In the genomic region with DNA sequence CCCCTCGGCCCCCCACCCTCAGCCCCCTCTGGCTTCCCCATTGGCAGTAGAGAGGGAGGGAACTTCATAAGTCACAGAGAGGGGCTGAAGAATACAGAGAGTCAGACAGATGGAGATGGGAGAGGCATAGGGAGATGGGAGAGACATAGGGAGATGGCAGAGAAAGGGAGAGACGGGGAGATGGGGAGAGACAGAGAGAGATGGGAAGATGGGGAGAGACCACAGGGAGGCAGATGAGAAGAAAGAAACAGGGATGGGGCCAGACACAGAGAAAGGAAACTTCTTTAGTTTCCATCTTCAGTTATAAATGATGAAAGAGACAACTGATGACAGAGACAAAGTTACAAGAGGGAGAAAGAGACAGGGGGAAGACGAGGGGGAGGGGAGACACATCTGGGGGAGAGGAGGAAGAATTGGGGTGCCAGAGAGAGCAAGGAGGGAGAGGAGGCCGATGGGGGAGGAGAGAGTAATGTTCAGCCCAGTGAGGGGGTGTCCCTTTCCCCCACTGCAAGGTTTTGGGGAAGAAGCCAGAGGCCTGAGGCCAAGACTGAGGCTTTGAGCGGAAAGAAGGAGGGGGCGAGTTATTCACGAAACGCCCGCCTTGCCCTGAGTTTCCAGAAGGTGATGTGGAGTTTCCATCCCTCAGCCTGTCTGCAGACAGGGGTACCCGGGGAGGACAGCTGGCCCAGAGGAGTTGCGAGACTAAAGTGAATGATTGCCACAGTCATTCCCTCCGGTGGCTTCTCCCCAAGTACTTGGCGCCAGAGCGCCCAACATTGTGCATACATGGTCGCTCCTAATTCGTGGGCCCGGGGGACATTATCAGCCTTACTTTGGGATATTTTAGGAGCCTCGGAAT, we compare ENCODE assay signal across 8 cellular contexts. TPM values are rescaled to one million over a fixed set of nuclear protein-coding genes. Genes with fewer than 3 reads are reported as not detected.
DNase-seq lines count a peak whose midpoint lies in the region; ATAC-seq and TF ChIP-seq lines count a peak whose summit lies in the region.

No MANE protein-coding gene starts in this region.

- no peak for TF ChIP-seq POLR2A in erythroblast (IDR thresholded peaks at IDR 0.05; ENCODE audit: low read length)

- H3K79me2 ChIP-seq in mammary epithelial cell (ENCODE audit: insufficient read depth, low read length): peaks cover 43% of the 10 kb centered on the region

- WGBS in mammary epithelial cell (ENCODE audit: low coverage, missing lambda C conversion rate): 17% methylated on average over 8 of the region's 18 CpGs

- H3K36me3 Mint-ChIP-seq in CD4-positive, CD25-positive, alpha-beta regulatory T cell: peaks cover 12% of the 10 kb centered on the region

- no peak overlapping the region for H3K9ac ChIP-seq in SK-N-MC (ENCODE audit: insufficient read length)
- H3K9ac ChIP-seq in mammary epithelial cell (ENCODE audit: insufficient read depth, low read length): no peak overlapping the region

- peak in 2 of 3 donors; percentile 46 to 55 for DNase-seq in CD4-positive, CD25-positive, alpha-beta regulatory T cell
- DNase-seq in SK-N-MC (ENCODE audit: low read depth, low spot score) (no peak), mammary epithelial cell (no peak), sciatic nerve (ENCODE audit: low spot score) (no peak), erythroblast (lab: John Stamatoyannopoulos, UW) (no peak), NCI-H146 (lab: John Stamatoyannopoulos, UW) (no peak), AG08395 (ENCODE audit: low spot score) (no peak)

- in situ Hi-C loops in mammary epithelial cell (cut with MboI; ENCODE audit: low sequenced_read_pairs in 2 of 2): no loop called here

- H3K4me3 Mint-ChIP-seq in CD4-positive, CD25-positive, alpha-beta regulatory T cell: peak overlapping the region; percentile 77 to 90 (median 88)

- H3K4me3 ChIP-seq in CD4-positive, CD25-positive, alpha-beta regulatory T cell (ENCODE audit: low read depth, low read length): peak overlapping the region; percentile 15
- H3K4me3 ChIP-seq in SK-N-MC: peak overlapping the region; percentile 95
- H3K4me3 ChIP-seq in mammary epithelial cell (replicated peaks in 1 of 3; ENCODE audit: insufficient read depth in 1 of 3, low read depth in 2 of 3, low read length in 3 of 3): peak overlapping the region in 1 of 3 experiments; percentile 97

- no peaks in the 10 kb centered on the region for H3K9me3 ChIP-seq in CD4-positive, CD25-positive, alpha-beta regulatory T cell (ENCODE audit: control insufficient read depth in 2 of 2, low read length in 2 of 2)
- H3K9me3 ChIP-seq in SK-N-MC (ENCODE audit: low read depth, low read length): no peaks in the 10 kb centered on the region
- H3K9me3 ChIP-seq in mammary epithelial cell (replicated peaks; ENCODE audit: insufficient read depth, low read length): no peaks in the 10 kb centered on the region

- ATAC-seq in CD4-positive, CD25-positive, alpha-beta regulatory T cell (ENCODE audit: low read depth in 2 of 2): no peak
- ATAC-seq in HG02642 (IDR thresholded peaks at IDR 0.05; ENCODE audit: poor library complexity, unreplicated experiment) (peak; percentile 27), sciatic nerve (peak; percentile 4)

- H2AFZ ChIP-seq in mammary epithelial cell (ENCODE audit: low read depth, low read length): peak overlapping the region; percentile 73

- H3K27me3 Mint-ChIP-seq in CD4-positive, CD25-positive, alpha-beta regulatory T cell: peaks cover 9% of the 10 kb centered on the region

- dilution Hi-C loops in mammary epithelial cell (cut with HindIII; ENCODE audit: low sequenced_read_pairs): no loop called here

- H4K20me1 ChIP-seq in mammary epithelial cell (ENCODE audit: insufficient read depth, low read length): no peaks in the 10 kb centered on the region

- BruUV-seq in mammary epithelial cell (replicated peaks; lab: Mats Ljungman, UMichigan): no TSS peak

- H3K9me3 Mint-ChIP-seq in CD4-positive, CD25-positive, alpha-beta regulatory T cell: peaks cover 0 to 2% (median 0%) of the 10 kb centered on the region in 7 donors

- CTCF ChIA-PET in mammary epithelial cell (lab: Charles Lee; ENCODE audit: low non-redundant PET): interaction anchor here (0.8 kb wide), 1 partner anchor 9 kb away, joined by 4 read pairs; no protein-coding TSS in a partner anchor

- H3K27me3 ChIP-seq in CD4-positive, CD25-positive, alpha-beta regulatory T cell (ENCODE audit: control insufficient read depth, insufficient read depth, low read length): no peaks in the 10 kb centered on the region
- H3K27me3 ChIP-seq in mammary epithelial cell (ENCODE audit: insufficient read depth, low read length): no peaks in the 10 kb centered on the region

- peak overlapping the region; percentile 94 for H3K27ac ChIP-seq in CD4-positive, CD25-positive, alpha-beta regulatory T cell (ENCODE audit: insufficient read depth, low read length, poor library complexity, severe bottlenecking)
- H3K27ac ChIP-seq in SK-N-MC (no peak overlapping the region), mammary epithelial cell (ENCODE audit: insufficient read depth, low read depth, low read length) (no peak overlapping the region)

- intact Hi-C loops in mammary epithelial cell (cut with micrococcal nuclease): loop anchor here (10.0 kb wide), 1 partner anchor 279 kb away; the partner anchor contains the start of gene TYK2
- intact Hi-C loops in sciatic nerve (cut with DNase I): loop anchor here (10.0 kb wide), 1 partner anchor 171 kb away; the partner anchor contains the start of gene OLFM2

- no peak for TF ChIP-seq CTCF in mammary epithelial cell (conservative IDR thresholded peaks at IDR 0.05 in 1 of 2, IDR thresholded peaks at IDR 0.05 in 1 of 2; ENCODE audit: extremely low read depth in 1 of 2, insufficient read depth in 1 of 2, low read depth in 1 of 2, low read length in 2 of 2)

- H3K4me1 Mint-ChIP-seq in CD4-positive, CD25-positive, alpha-beta regulatory T cell: peaks cover 7 to 66% (median 29%) of the 10 kb centered on the region in 4 donors

- H3K4me2 ChIP-seq in mammary epithelial cell (ENCODE audit: insufficient read depth, low read depth, low read length): peak overlapping the region; percentile 39

- peaks cover 59% of the 10 kb centered on the region for H3K4me1 ChIP-seq in CD4-positive, CD25-positive, alpha-beta regulatory T cell (ENCODE audit: control insufficient read depth, insufficient read depth, low read length, poor library complexity, severe bottlenecking)
- peaks cover 14% of the 10 kb centered on the region for H3K4me1 ChIP-seq in mammary epithelial cell (ENCODE audit: insufficient read depth, low read length)

- H3K36me3 ChIP-seq in CD4-positive, CD25-positive, alpha-beta regulatory T cell (ENCODE audit: control insufficient read depth, insufficient read depth, low read length): peaks cover 21% of the 10 kb centered on the region
- H3K36me3 ChIP-seq in SK-N-MC (ENCODE audit: insufficient read depth, low read length) (peaks cover 38% of the 10 kb centered on the region), mammary epithelial cell (ENCODE audit: insufficient read depth, low read length) (peaks cover 18% of the 10 kb centered on the region)

- peak overlapping the region; percentile 94 to 98 (median 95) for H3K27ac Mint-ChIP-seq in CD4-positive, CD25-positive, alpha-beta regulatory T cell

RNA-seq across cellular contexts. Expression of gene PPAN, which starts 0.7 kb away (rescaled TPM):
- 62.2 TPM for total RNA-seq in CD4-positive, CD25-positive, alpha-beta regulatory T cell
- polyA plus RNA-seq in CD4-positive, CD25-positive, alpha-beta regulatory T cell: 10 to 100 TPM; 14.1 to 29.2 (median 21.7) TPM
- total RNA-seq in mammary epithelial cell (10 to 100 TPM; 26.8 to 72.6 TPM), sciatic nerve (31.3 TPM)
- polyA plus RNA-seq in mammary epithelial cell: 40.6 TPM
- polyA minus RNA-seq in mammary epithelial cell: 97.0 TPM

RNA-seq across cellular contexts. Expression of gene ANGPTL6, which starts 3.0 kb away (rescaled TPM):
- total RNA-seq in CD4-positive, CD25-positive, alpha-beta regulatory T cell: 0.30 TPM
- polyA plus RNA-seq in CD4-positive, CD25-positive, alpha-beta regulatory T cell: under 1 TPM; 0.18 to 0.53 (median 0.22) TPM
- total RNA-seq in mammary epithelial cell: not detected
- polyA plus RNA-seq in mammary epithelial cell: 0.26 TPM
- not detected for polyA minus RNA-seq in mammary epithelial cell
- not detected for total RNA-seq in sciatic nerve

RNA-seq across cellular contexts. Expression of gene P2RY11, which starts 6.0 kb away (rescaled TPM):
- 23.0 TPM for total RNA-seq in CD4-positive, CD25-positive, alpha-beta regulatory T cell
- polyA plus RNA-seq in CD4-positive, CD25-positive, alpha-beta regulatory T cell: 1 to 10 TPM in 3 of 4 donors, under 1 TPM in 1; 0.64 to 2.2 (median 1.6) TPM
- 10 to 100 TPM in 1 of 2 donors, 1 to 10 TPM in 1; 2.5 to 22.2 TPM for total RNA-seq in mammary epithelial cell
- polyA plus RNA-seq in mammary epithelial cell: 5.0 TPM
- polyA minus RNA-seq in mammary epithelial cell: not detected
- total RNA-seq in sciatic nerve: 9.9 TPM

RNA-seq across cellular contexts. Expression of gene EIF3G, which starts 14.2 kb away (rescaled TPM):
- 328 TPM for total RNA-seq in CD4-positive, CD25-positive, alpha-beta regulatory T cell
- polyA plus RNA-seq in CD4-positive, CD25-positive, alpha-beta regulatory T cell: 100 to 1,000 TPM; 243 to 257 (median 253) TPM
- total RNA-seq in mammary epithelial cell (100 to 1,000 TPM; 178 to 223 TPM), sciatic nerve (155 TPM)
- polyA plus RNA-seq in mammary epithelial cell: 178 TPM
- polyA minus RNA-seq in mammary epithelial cell: 105 TPM

RNA-seq across cellular contexts. Expression of gene SHFL, which starts 19.4 kb away (rescaled TPM):
- 93.2 TPM for total RNA-seq in CD4-positive, CD25-positive, alpha-beta regulatory T cell
- polyA plus RNA-seq in CD4-positive, CD25-positive, alpha-beta regulatory T cell: 10 to 100 TPM; 28.0 to 29.4 (median 28.6) TPM
- 10 to 100 TPM; 14.3 to 22.4 TPM for total RNA-seq in mammary epithelial cell
- 17.5 TPM for polyA plus RNA-seq in mammary epithelial cell
- polyA minus RNA-seq in mammary epithelial cell: 9.3 TPM
- 47.0 TPM for total RNA-seq in sciatic nerve

Comparison
In these comparisons a context has a peak if more than half of its experiments do, and no peak if none do; other contexts are left out.
1. ATAC-seq: peak in HG02642 (single experiment) and sciatic nerve (single experiment); none in CD4-positive, CD25-positive, alpha-beta regulatory T cell (0 of 2).
2. DNase-seq: peak in CD4-positive, CD25-positive, alpha-beta regulatory T cell (2 of 3); none in SK-N-MC (single experiment), mammary epithelial cell (single experiment), sciatic nerve (single experiment), erythroblast (0 of 2), NCI-H146 (single experiment) and AG08395 (single experiment).